In genomic region chr12:28025821-28026505, GRCh38 we compare ENCODE assay signal across 18 cellular contexts. TPM values are rescaled to one million over a fixed set of nuclear protein-coding genes. Genes with fewer than 3 reads are reported as not detected.
A peak's percentile ranks its signal among the peaks of the same experiment; 100 is the strongest.
DNase-seq lines count a peak whose midpoint lies in the region; ATAC-seq and TF ChIP-seq lines count a peak whose summit lies in the region.
"Had no signal": no experiment of that assay in that cellular context is flagged by ENCODE, and none has a peak within 500 bp of the region (broad histone marks: within the 10 kb centered on the region; RNA-seq: fewer than 3 reads in every experiment).

No MANE protein-coding gene starts in this region.

- H3K36me3 ChIP-seq in KOPT-K1 (ENCODE audit: insufficient read depth, low read length) (no peaks in the 10 kb centered on the region), PC-3 (ENCODE audit: low read depth, low read length) (no peaks in the 10 kb centered on the region; the same call in 1 of the 2 replicates), smooth muscle cell (ENCODE audit: low read depth) (no peaks in the 10 kb centered on the region)
- H3K36me3 ChIP-seq: esophagus muscularis mucosa, upper lobe of right lung had no signal

- no peaks in the 10 kb centered on the region for H3K79me2 ChIP-seq in PC-3 (ENCODE audit: low read length)
- no peaks in the 10 kb centered on the region for H3K79me2 ChIP-seq in smooth muscle cell (ENCODE audit: low read depth)

- ATAC-seq in PC-3 (no peak), left cardiac atrium (no peak), HG02678 (IDR thresholded peaks at IDR 0.05; ENCODE audit: unreplicated experiment) (no peak)
- ATAC-seq: activated CD4-positive, alpha-beta T cell treated with anti-CD3 and anti-CD28 coated beads for 36 hours; activated naive CD4-positive, alpha-beta T cell treated with anti-CD3 and anti-CD28 coated beads, Interleukin-2, amount 50 U/mL, for 72 hours; Right ventricle myocardium inferior; upper lobe of right lung had no signal

- CTCF ChIA-PET in PC-3 (lab: Charles Lee), result no interaction called here

- H2AFZ ChIP-seq in PC-3 (ENCODE audit: low read length), result no peak overlapping the region
- no peak overlapping the region for H2AFZ ChIP-seq in smooth muscle cell (ENCODE audit: low read depth)

- H3F3A ChIP-seq in PC-3 (ENCODE audit: low read length, unreplicated experiment), result peaks cover 31% of the 10 kb centered on the region
- no peaks in the 10 kb centered on the region for H3F3A ChIP-seq in smooth muscle cell (ENCODE audit: low read depth)

- H3K9me3 ChIP-seq in KOPT-K1 (ENCODE audit: insufficient read depth, low read length, poor library complexity, severe bottlenecking) (no peaks in the 10 kb centered on the region), PC-3 (ENCODE audit: low read length) (no peaks in the 10 kb centered on the region), smooth muscle cell (replicated peaks; ENCODE audit: low read depth) (no peaks in the 10 kb centered on the region)
- H3K9me3 ChIP-seq: esophagus muscularis mucosa, upper lobe of right lung had no signal

- H3K4me3 ChIP-seq in PC-3 (ENCODE audit: low read length) (no peak overlapping the region), smooth muscle cell (no peak overlapping the region)
- H3K4me3 ChIP-seq: esophagus muscularis mucosa, upper lobe of right lung had no signal

- no peaks in the 10 kb centered on the region for H3K9me2 ChIP-seq in PC-3 (replicated peaks; ENCODE audit: low read length)

- no peak for DNase-seq in PC-3
- DNase-seq in epithelial cell of prostate (ENCODE audit: low read depth, low spot score), result no peak
- DNase-seq in smooth muscle cell (lab: John Stamatoyannopoulos, UW; ENCODE audit: unreplicated experiment), result no peak
- no peak for DNase-seq in activated naive CD4-positive, alpha-beta T cell (lab: John Stamatoyannopoulos, UW)
- no peak for DNase-seq in left cardiac atrium
- DNase-seq: activated CD4-positive, alpha-beta T cell treated with anti-CD3 and anti-CD28 coated beads for 36 hours; effector CD8-positive, alpha-beta T cell; midbrain; NCI-H1048; NCI-H526 treated with DMSO at 0.1 percent for 48 hours; stimulated activated CD4-positive, alpha-beta T cell treated with anti-CD3 and anti-CD28 coated beads, Interleukin-4, amount 100 ng/mL, for 24 hours; stimulated activated naive CD8-positive, alpha-beta T cell treated with anti-CD3 and anti-CD28 coated beads, Interleukin-15, amount 100 ng/mL, for 72 hours; upper lobe of right lung had no signal

- H4K20me1 ChIP-seq in PC-3 (ENCODE audit: low read length) (no peaks in the 10 kb centered on the region), smooth muscle cell (ENCODE audit: low read depth) (no peaks in the 10 kb centered on the region)

- POLR2A ChIA-PET in PC-3 (lab: Charles Lee; ENCODE audit: unreplicated experiment), result interaction anchor here (0.6 to 0.7 kb wide), 2 partner anchors 781 to 930 kb away, joined by 3 to 6 read pairs; no protein-coding TSS in a partner anchor

- H3K4me2 ChIP-seq in PC-3 (ENCODE audit: low read length) (peak overlapping the region; percentile 38), smooth muscle cell (no peak overlapping the region)

- intact Hi-C loops in PC-3 (cut with micrococcal nuclease) (no loop called here), left cardiac atrium (cut with DNase I) (no loop called here)

- peak overlapping the region; percentile 69 for H3K27ac ChIP-seq in KOPT-K1 (ENCODE audit: low read depth, low read length, poor library complexity, severe bottlenecking)
- peak overlapping the region; percentile 79 for H3K27ac ChIP-seq in PC-3 (ENCODE audit: low read length)
- peak overlapping the region; percentile 97 for H3K27ac ChIP-seq in epithelial cell of prostate
- peak overlapping the region; percentile 99 for H3K27ac ChIP-seq in smooth muscle cell (ENCODE audit: low read depth)
- H3K27ac ChIP-seq: esophagus muscularis mucosa, upper lobe of right lung had no signal

- H3K9ac ChIP-seq in PC-3 (ENCODE audit: low read length) (peak overlapping the region; percentile 63), smooth muscle cell (ENCODE audit: low read depth) (no peak overlapping the region)

- BruUV-seq in PC-3 (replicated peaks; lab: Mats Ljungman, UMichigan), result no TSS peak

- H3K27me3 ChIP-seq in PC-3 (ENCODE audit: low read length) (no peaks in the 10 kb centered on the region), smooth muscle cell (ENCODE audit: low read depth) (no peaks in the 10 kb centered on the region)
- H3K27me3 ChIP-seq: esophagus muscularis mucosa, upper lobe of right lung had no signal

- 95% methylated on average over 11 of the region's 11 CpGs for WGBS in smooth muscle cell (ENCODE audit: low lambda C conversion rate)

- TF ChIP-seq CTCF in PC-3 (conservative IDR thresholded peaks at IDR 0.05; ENCODE audit: low read depth, low read length), result no peak
- no peak for TF ChIP-seq CTCF in smooth muscle cell (IDR thresholded peaks at IDR 0.05; ENCODE audit: borderline replicate concordance, insufficient read depth, poor library complexity, severe bottlenecking)

- peaks cover 78% of the 10 kb centered on the region for H3K4me1 ChIP-seq in PC-3 (ENCODE audit: insufficient read depth, low read length)
- H3K4me1 ChIP-seq in smooth muscle cell (ENCODE audit: low read depth), result peaks cover 3% of the 10 kb centered on the region
- H3K4me1 ChIP-seq: esophagus muscularis mucosa, upper lobe of right lung had no signal

RNA-seq across cellular contexts. Expression of gene PTHLH, which starts 53.4 kb away (rescaled TPM):
- 383 and 414 TPM in 2 replicates for total RNA-seq in PC-3 (2014; rRNA removed)
- 155 and 181 TPM in 2 replicates for total RNA-seq in smooth muscle cell
- polyA plus RNA-seq in smooth muscle cell, result 58.0 and 177 TPM in 2 replicates
- total RNA-seq in left cardiac atrium, result 10 to 100 TPM in 1 of 2 donors, under 1 TPM in 1; 0.41 to 11.6 TPM
- total RNA-seq: activated CD4-positive, alpha-beta T cell treated with anti-CD3 and anti-CD28 coated beads for 36 hours; activated naive CD4-positive, alpha-beta T cell treated with anti-CD3 and anti-CD28 coated beads, Interleukin-2, amount 50 U/mL, for 72 hours; Right ventricle myocardium inferior had no signal

Comparison
In these comparisons a context has a peak if more than half of its experiments do, and no peak if none do; other contexts are left out.
1. RNA of gene PTHLH, which starts 53.4 kb away (total RNA-seq): 383 to 414 TPM in PC-3 and 155 to 181 TPM in smooth muscle cell; 0.41 to 11.6 TPM in left cardiac atrium; every median in the first group is over 10 times any median in the second.
2. Peak in every context shown above with its lines, with median percentiles within 50 percentile points of each other: H3K27ac ChIP-seq.